In the genomic region with DNA sequence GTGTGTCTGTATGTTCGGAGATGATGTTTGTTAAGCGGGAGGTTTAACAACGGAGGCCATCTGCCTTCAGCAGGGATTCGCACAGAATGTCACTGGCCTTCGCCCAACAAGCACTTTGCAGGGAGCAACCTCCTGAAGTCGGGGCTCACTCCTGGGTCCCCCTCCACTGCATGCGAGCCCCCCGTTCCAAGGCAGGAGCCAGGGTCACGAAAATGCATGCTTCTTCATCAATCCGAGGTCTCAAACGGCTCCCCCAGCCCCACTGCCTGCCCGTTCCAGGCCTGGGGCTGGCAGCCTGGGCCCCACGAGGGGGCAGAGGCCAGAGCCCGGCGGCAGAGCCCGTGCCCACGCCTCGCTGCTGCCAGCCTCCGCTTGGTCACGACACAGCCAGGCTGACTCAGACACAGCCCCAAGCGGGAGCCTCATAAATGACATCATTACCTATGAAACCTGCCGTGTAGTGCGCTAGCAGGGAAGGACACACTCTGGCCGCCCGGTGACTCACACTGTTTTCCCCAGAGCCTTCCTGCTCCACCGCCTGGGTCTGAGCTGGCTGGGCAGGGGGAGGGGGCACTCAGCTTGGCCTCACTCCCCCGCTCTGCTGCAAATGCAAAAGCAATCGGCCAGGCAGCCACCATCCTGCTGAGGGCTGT, we compare ENCODE assay signal across 9 cellular contexts.
DNase-seq lines count a peak whose midpoint lies in the region; ATAC-seq and TF ChIP-seq lines count a peak whose summit lies in the region.
"Had no signal": no experiment of that assay in that cellular context is flagged by ENCODE, and none has a peak within 500 bp of the region (broad histone marks: within the 10 kb centered on the region; RNA-seq: fewer than 3 reads in every experiment).

No MANE protein-coding gene starts in this region.

- H3K36me3 Mint-ChIP-seq in activated CD8-positive, alpha-beta T cell treated with anti-CD3 and anti-CD28 coated beads for 36 hours (ENCODE audit: low read depth) = no peaks in the 10 kb centered on the region
- H3K36me3 Mint-ChIP-seq in activated CD8-positive, alpha-beta T cell treated with anti-CD3 and anti-CD28 coated beads, Interleukin-2, amount 10 ng/mL, durations not matched to agents 7 days and 5 days (ENCODE audit: low read depth) = no peaks in the 10 kb centered on the region

- H4K20me1 ChIP-seq in osteoblast (ENCODE audit: insufficient read depth, low read length) = peaks cover 16% of the 10 kb centered on the region

- DNase-seq in activated CD8-positive, alpha-beta T cell treated with anti-CD3 and anti-CD28 coated beads for 36 hours = peak; percentile 44
- no peak for DNase-seq in activated CD8-positive, alpha-beta T cell treated with anti-CD3 and anti-CD28 coated beads, Interleukin-2, amount 10 ng/mL, durations not matched to agents 7 days and 5 days
- DNase-seq in HT1080 (ENCODE audit: low read depth) = peak; percentile 98
- DNase-seq in SJSA1 (ENCODE audit: low read depth in 1 of 2, low spot score in 2 of 2) = peak; percentile 67 to 88
- peak; percentile 85 for DNase-seq in esophagus muscularis mucosa (ENCODE audit: extremely low spot score)
- peak; percentile 100 for DNase-seq in osteoblast (ENCODE audit: insufficient read length, low spot score, missing footprints)
- no peak for DNase-seq in medulla oblongata (ENCODE audit: extremely low spot score)

- H3K4me1 ChIP-seq in SJSA1 (replicated peaks) (peaks cover 10% of the 10 kb centered on the region), esophagus muscularis mucosa (peaks cover 3 to 15% (median 10%) of the 10 kb centered on the region in 4 donors), osteoblast (ENCODE audit: insufficient read depth, low read length) (peaks cover 26% of the 10 kb centered on the region)

- CTCF ChIA-PET in activated CD8-positive, alpha-beta T cell treated with anti-CD3 and anti-CD28 coated beads for 36 hours (lab: Charles Lee) = no interaction called here
- CTCF ChIA-PET in activated CD8-positive, alpha-beta T cell treated with anti-CD3 and anti-CD28 coated beads, Interleukin-2, amount 10 ng/mL, durations not matched to agents 7 days and 5 days (lab: Charles Lee) = no interaction called here

- peaks cover 2% of the 10 kb centered on the region for H3K79me2 ChIP-seq in osteoblast (ENCODE audit: insufficient read depth, low read length)

- intact Hi-C loops in activated CD8-positive, alpha-beta T cell treated with anti-CD3 and anti-CD28 coated beads for 36 hours (cut with micrococcal nuclease) = no loop called here
- intact Hi-C loops in esophagus muscularis mucosa (cut with DNase I) = no loop called here

- no peak overlapping the region for H3K27ac Mint-ChIP-seq in activated CD8-positive, alpha-beta T cell treated with anti-CD3 and anti-CD28 coated beads for 36 hours
- no peak overlapping the region for H3K27ac Mint-ChIP-seq in activated CD8-positive, alpha-beta T cell treated with anti-CD3 and anti-CD28 coated beads, Interleukin-2, amount 10 ng/mL, durations not matched to agents 7 days and 5 days

- peaks cover 2% of the 10 kb centered on the region for H3K4me1 Mint-ChIP-seq in activated CD8-positive, alpha-beta T cell treated with anti-CD3 and anti-CD28 coated beads for 36 hours (ENCODE audit: low read depth)
- peaks cover 1% of the 10 kb centered on the region for H3K4me1 Mint-ChIP-seq in activated CD8-positive, alpha-beta T cell treated with anti-CD3 and anti-CD28 coated beads, Interleukin-2, amount 10 ng/mL, durations not matched to agents 7 days and 5 days (ENCODE audit: low read depth)
- H3K4me1 Mint-ChIP-seq: central memory CD8-positive, alpha-beta T cell had no signal

- H3K27ac ChIP-seq in SJSA1 = no peak overlapping the region
- H3K27ac ChIP-seq in esophagus muscularis mucosa (replicated peaks in 1 of 4) = no peak overlapping the region
- H3K27ac ChIP-seq in osteoblast (ENCODE audit: low read depth, low read length) = peak overlapping the region; percentile 42

- WGBS in esophagus muscularis mucosa = 78% methylated on average over 11 of the region's 28 CpGs

- ATAC-seq in activated CD8-positive, alpha-beta T cell treated with anti-CD3 and anti-CD28 coated beads for 36 hours = peak; percentile 58
- ATAC-seq in activated CD8-positive, alpha-beta T cell treated with anti-CD3 and anti-CD28 coated beads, Interleukin-2, amount 10 ng/mL, durations not matched to agents 7 days and 5 days = no peak
- peak; percentile 73 for ATAC-seq in GM21576 (IDR thresholded peaks at IDR 0.05; ENCODE audit: unreplicated experiment)

- H2AFZ ChIP-seq in osteoblast (ENCODE audit: low read length) = no peak overlapping the region

- TF ChIP-seq POLR2A in esophagus muscularis mucosa (IDR thresholded peaks at IDR 0.05; ENCODE audit: low read depth) = no peak

- H3K4me2 ChIP-seq in osteoblast (ENCODE audit: insufficient read depth, low read length) = peak overlapping the region; percentile 48

- H3K9me3 Mint-ChIP-seq in activated CD8-positive, alpha-beta T cell treated with anti-CD3 and anti-CD28 coated beads for 36 hours = no peaks in the 10 kb centered on the region
- H3K9me3 Mint-ChIP-seq in activated CD8-positive, alpha-beta T cell treated with anti-CD3 and anti-CD28 coated beads, Interleukin-2, amount 10 ng/mL, durations not matched to agents 7 days and 5 days (ENCODE audit: insufficient read depth) = no peaks in the 10 kb centered on the region
- H3K9me3 Mint-ChIP-seq: central memory CD8-positive, alpha-beta T cell had no signal

- H3K36me3 ChIP-seq in SJSA1 = peaks cover 18% of the 10 kb centered on the region
- H3K36me3 ChIP-seq in esophagus muscularis mucosa = no peaks in the 10 kb centered on the region
- H3K36me3 ChIP-seq in osteoblast (ENCODE audit: insufficient read depth, low read length) = peaks cover 26% of the 10 kb centered on the region

- TF ChIP-seq CTCF in activated CD8-positive, alpha-beta T cell treated with anti-CD3 and anti-CD28 coated beads for 36 hours (IDR thresholded peaks at IDR 0.05) = no peak
- no peak for TF ChIP-seq CTCF in esophagus muscularis mucosa (IDR thresholded peaks at IDR 0.05)
- peak; percentile 11 for TF ChIP-seq CTCF in osteoblast (IDR thresholded peaks at IDR 0.05; ENCODE audit: extremely low read depth, low read depth, low read length)

- POLR2A ChIA-PET in activated CD8-positive, alpha-beta T cell treated with anti-CD3 and anti-CD28 coated beads for 36 hours (lab: Charles Lee) = no interaction called here
- POLR2A ChIA-PET in activated CD8-positive, alpha-beta T cell treated with anti-CD3 and anti-CD28 coated beads, Interleukin-2, amount 10 ng/mL, durations not matched to agents 7 days and 5 days (lab: Charles Lee) = no interaction called here

- TF ChIP-seq EP300 in esophagus muscularis mucosa (IDR thresholded peaks at IDR 0.05) = no peak

- no peaks in the 10 kb centered on the region for H3K9me3 ChIP-seq in SJSA1 (replicated peaks)
- no peaks in the 10 kb centered on the region for H3K9me3 ChIP-seq in esophagus muscularis mucosa
- H3K9me3 ChIP-seq in osteoblast (ENCODE audit: low read depth, low read length) = no peaks in the 10 kb centered on the region

- H3K4me3 ChIP-seq in SJSA1 (no peak overlapping the region), esophagus muscularis mucosa (no peak overlapping the region), osteoblast (ENCODE audit: insufficient read depth, low read length) (peak overlapping the region; percentile 10)

- peaks cover 16% of the 10 kb centered on the region for H3K27me3 Mint-ChIP-seq in activated CD8-positive, alpha-beta T cell treated with anti-CD3 and anti-CD28 coated beads for 36 hours
- H3K27me3 Mint-ChIP-seq in activated CD8-positive, alpha-beta T cell treated with anti-CD3 and anti-CD28 coated beads, Interleukin-2, amount 10 ng/mL, durations not matched to agents 7 days and 5 days (ENCODE audit: low read depth) = peaks cover 11% of the 10 kb centered on the region

- H3K27me3 ChIP-seq in SJSA1 (replicated peaks) (no peaks in the 10 kb centered on the region), esophagus muscularis mucosa (peaks cover 0 to 60% (median 15%) of the 10 kb centered on the region in 4 donors), osteoblast (ENCODE audit: insufficient read depth, low read length) (no peaks in the 10 kb centered on the region)

- H3K4me3 Mint-ChIP-seq in activated CD8-positive, alpha-beta T cell treated with anti-CD3 and anti-CD28 coated beads for 36 hours = no peak overlapping the region
- H3K4me3 Mint-ChIP-seq in activated CD8-positive, alpha-beta T cell treated with anti-CD3 and anti-CD28 coated beads, Interleukin-2, amount 10 ng/mL, durations not matched to agents 7 days and 5 days = no peak overlapping the region
- H3K4me3 Mint-ChIP-seq: central memory CD8-positive, alpha-beta T cell had no signal

Comparison
In these comparisons a context has a peak if more than half of its experiments do, and no peak if none do; other contexts are left out.
1. DNase-seq: peak in activated CD8-positive, alpha-beta T cell treated with anti-CD3 and anti-CD28 coated beads for 36 hours (single experiment), HT1080 (single experiment), SJSA1 (2 of 2), esophagus muscularis mucosa (single experiment) and osteoblast (single experiment); none in activated CD8-positive, alpha-beta T cell treated with anti-CD3 and anti-CD28 coated beads, Interleukin-2, amount 10 ng/mL, durations not matched to agents 7 days and 5 days (single experiment) and medulla oblongata (single experiment).